1 cellular context compared by ENCODE assay signal in genomic region chr4:141220655-141221605, GRCh38.
TF ChIP-seq lines count a peak whose summit lies in the region.

ZNF330 (plus strand) TSS chr4:141220895; CDS start chr4:141222372, 1,477 bp downstream.

TF ChIP-seq in HEK293, 187 proteins besides CTCF, POLR2A, EP300 and RAD21 (continued from another document and continues in another):
- peak; percentile 77; the same call in 1 of the 2 replicates for TF ChIP-seq ZBTB20 (tag by site-specific recombination; IDR thresholded peaks at IDR 0.05)
- TF ChIP-seq INSM2 (tag by site-specific recombination; IDR thresholded peaks at IDR 0.05), result no peak
- no peak for TF ChIP-seq ZNF544 (tag by site-specific recombination; IDR thresholded peaks at IDR 0.05)
- TF ChIP-seq, protein P1, sequence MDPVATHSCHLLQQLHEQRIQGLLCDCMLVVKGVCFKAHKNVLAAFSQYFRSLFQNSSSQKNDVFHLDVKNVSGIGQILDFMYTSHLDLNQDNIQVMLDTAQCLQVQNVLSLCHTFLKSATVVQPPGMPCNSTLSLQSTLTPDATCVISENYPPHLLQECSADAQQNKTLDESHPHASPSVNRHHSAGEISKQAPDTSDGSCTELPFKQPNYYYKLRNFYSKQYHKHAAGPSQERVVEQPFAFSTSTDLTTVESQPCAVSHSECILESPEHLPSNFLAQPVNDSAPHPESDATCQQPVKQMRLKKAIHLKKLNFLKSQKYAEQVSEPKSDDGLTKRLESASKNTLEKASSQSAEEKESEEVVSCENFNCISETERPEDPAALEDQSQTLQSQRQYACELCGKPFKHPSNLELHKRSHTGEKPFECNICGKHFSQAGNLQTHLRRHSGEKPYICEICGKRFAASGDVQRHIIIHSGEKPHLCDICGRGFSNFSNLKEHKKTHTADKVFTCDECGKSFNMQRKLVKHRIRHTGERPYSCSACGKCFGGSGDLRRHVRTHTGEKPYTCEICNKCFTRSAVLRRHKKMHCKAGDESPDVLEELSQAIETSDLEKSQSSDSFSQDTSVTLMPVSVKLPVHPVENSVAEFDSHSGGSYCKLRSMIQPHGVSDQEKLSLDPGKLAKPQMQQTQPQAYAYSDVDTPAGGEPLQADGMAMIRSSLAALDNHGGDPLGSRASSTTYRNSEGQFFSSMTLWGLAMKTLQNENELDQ (tag by site-specific recombination; IDR thresholded peaks at IDR 0.05; ENCODE audit: low read depth), result no peak
- no peak; the same call in 1 of the 2 replicates for TF ChIP-seq ZFP69B (tag by site-specific recombination; IDR thresholded peaks at IDR 0.05)
- TF ChIP-seq ZNF350 (tag by site-specific recombination; IDR thresholded peaks at IDR 0.05), result no peak
- no peak for TF ChIP-seq ZNF248 (tag by site-specific recombination; IDR thresholded peaks at IDR 0.05)
- TF ChIP-seq ZNF324 (tag by site-specific recombination; IDR thresholded peaks at IDR 0.05), result no peak
- no peak for TF ChIP-seq ZNF677 (tag by site-specific recombination; IDR thresholded peaks at IDR 0.05)
- no peak for TF ChIP-seq ZNF776 (tag by site-specific recombination; IDR thresholded peaks at IDR 0.05; ENCODE audit: borderline replicate concordance)
- no peak for TF ChIP-seq ZSCAN5A (tag by site-specific recombination; IDR thresholded peaks at IDR 0.05)
- TF ChIP-seq ZNF580 (tag by site-specific recombination; IDR thresholded peaks at IDR 0.05), result no peak
- TF ChIP-seq, protein P2, sequence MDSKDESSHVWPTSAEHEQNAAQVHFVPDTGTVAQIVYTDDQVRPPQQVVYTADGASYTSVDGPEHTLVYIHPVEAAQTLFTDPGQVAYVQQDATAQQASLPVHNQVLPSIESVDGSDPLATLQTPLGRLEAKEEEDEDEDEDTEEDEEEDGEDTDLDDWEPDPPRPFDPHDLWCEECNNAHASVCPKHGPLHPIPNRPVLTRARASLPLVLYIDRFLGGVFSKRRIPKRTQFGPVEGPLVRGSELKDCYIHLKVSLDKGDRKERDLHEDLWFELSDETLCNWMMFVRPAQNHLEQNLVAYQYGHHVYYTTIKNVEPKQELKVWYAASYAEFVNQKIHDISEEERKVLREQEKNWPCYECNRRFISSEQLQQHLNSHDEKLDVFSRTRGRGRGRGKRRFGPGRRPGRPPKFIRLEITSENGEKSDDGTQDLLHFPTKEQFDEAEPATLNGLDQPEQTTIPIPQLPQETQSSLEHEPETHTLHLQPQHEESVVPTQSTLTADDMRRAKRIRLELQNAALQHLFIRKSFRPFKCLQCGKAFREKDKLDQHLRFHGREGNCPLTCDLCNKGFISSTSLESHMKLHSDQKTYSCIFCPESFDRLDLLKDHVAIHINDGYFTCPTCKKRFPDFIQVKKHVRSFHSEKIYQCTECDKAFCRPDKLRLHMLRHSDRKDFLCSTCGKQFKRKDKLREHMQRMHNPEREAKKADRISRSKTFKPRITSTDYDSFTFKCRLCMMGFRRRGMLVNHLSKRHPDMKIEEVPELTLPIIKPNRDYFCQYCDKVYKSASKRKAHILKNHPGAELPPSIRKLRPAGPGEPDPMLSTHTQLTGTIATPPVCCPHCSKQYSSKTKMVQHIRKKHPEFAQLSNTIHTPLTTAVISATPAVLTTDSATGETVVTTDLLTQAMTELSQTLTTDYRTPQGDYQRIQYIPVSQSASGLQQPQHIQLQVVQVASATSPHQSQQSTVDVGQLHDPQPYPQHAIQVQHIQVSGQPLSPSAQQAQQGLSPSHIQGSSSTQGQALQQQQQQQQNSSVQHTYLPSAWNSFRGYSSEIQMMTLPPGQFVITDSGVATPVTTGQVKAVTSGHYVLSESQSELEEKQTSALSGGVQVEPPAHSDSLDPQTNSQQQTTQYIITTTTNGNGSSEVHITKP (tag by site-specific recombination; IDR thresholded peaks at IDR 0.05), result peak; percentile 48; the same call in 1 of the 2 replicates
- TF ChIP-seq ZNF214 (tag by site-specific recombination; IDR thresholded peaks at IDR 0.05; ENCODE audit: borderline replicate concordance), result no peak
- no peak for TF ChIP-seq ZNF140 (tag by site-specific recombination; IDR thresholded peaks at IDR 0.05)
- no peak for TF ChIP-seq ZNF19 (tag by site-specific recombination; IDR thresholded peaks at IDR 0.05; ENCODE audit: low read depth)
- TF ChIP-seq ZNF514 (tag by site-specific recombination; IDR thresholded peaks at IDR 0.05), result no peak
- no peak for TF ChIP-seq ZNF623 (tag by site-specific recombination; IDR thresholded peaks at IDR 0.05)
- peak; percentile 92 for TF ChIP-seq ZBTB21 (tag by site-specific recombination; IDR thresholded peaks at IDR 0.05)
- no peak for TF ChIP-seq ZNF473 (tag by site-specific recombination; IDR thresholded peaks at IDR 0.05)
- TF ChIP-seq ZNF132 (tag by site-specific recombination; IDR thresholded peaks at IDR 0.05; ENCODE audit: borderline replicate concordance), result no peak
- TF ChIP-seq, protein P3, sequence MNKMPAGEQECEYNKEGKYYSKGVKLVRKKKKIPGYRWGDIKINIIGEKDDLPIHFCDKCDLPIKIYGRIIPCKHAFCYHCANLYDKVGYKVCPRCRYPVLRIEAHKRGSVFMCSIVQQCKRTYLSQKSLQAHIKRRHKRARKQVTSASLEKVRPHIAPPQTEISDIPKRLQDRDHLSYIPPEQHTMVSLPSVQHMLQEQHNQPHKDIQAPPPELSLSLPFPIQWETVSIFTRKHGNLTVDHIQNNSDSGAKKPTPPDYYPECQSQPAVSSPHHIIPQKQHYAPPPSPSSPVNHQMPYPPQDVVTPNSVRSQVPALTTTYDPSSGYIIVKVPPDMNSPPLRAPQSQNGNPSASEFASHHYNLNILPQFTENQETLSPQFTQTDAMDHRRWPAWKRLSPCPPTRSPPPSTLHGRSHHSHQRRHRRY (tag by site-specific recombination; IDR thresholded peaks at IDR 0.05), result no peak
- no peak for TF ChIP-seq ZSCAN16 (tag by site-specific recombination; IDR thresholded peaks at IDR 0.05)
- no peak for TF ChIP-seq ZNF114 (tag by site-specific recombination; IDR thresholded peaks at IDR 0.05)
- no peak for TF ChIP-seq ZNF175 (tag by site-specific recombination; IDR thresholded peaks at IDR 0.05)
- TF ChIP-seq ZNF488 (tag by site-specific recombination; IDR thresholded peaks at IDR 0.05), result no peak
- TF ChIP-seq ZNF701 (tag by site-specific recombination; IDR thresholded peaks at IDR 0.05), result no peak
- TF ChIP-seq ZNF211 (tag by site-specific recombination; IDR thresholded peaks at IDR 0.05; ENCODE audit: low read depth), result no peak
- TF ChIP-seq BCL11B (tag by site-specific recombination; IDR thresholded peaks at IDR 0.05; ENCODE audit: low read depth), result no peak
- TF ChIP-seq ZBTB10 (tag by site-specific recombination; IDR thresholded peaks at IDR 0.05), result no peak
- no peak for TF ChIP-seq HOXD13 (CRISPR knock-in tag; IDR thresholded peaks at IDR 0.05; ENCODE audit: borderline replicate concordance)
- no peak for TF ChIP-seq ZNF658 (tag by site-specific recombination; IDR thresholded peaks at IDR 0.05)
- no peak for TF ChIP-seq ZNF266 (tag by site-specific recombination; IDR thresholded peaks at IDR 0.05; ENCODE audit: low read depth)
- no peak for TF ChIP-seq ZNF148 (tag by site-specific recombination; IDR thresholded peaks at IDR 0.05; ENCODE audit: borderline replicate concordance)
- no peak for TF ChIP-seq ZNF747 (tag by site-specific recombination; IDR thresholded peaks at IDR 0.05)
- no peak for TF ChIP-seq ZBTB7A (tag by site-specific recombination; IDR thresholded peaks at IDR 0.05; ENCODE audit: low read depth)
- no peak for TF ChIP-seq ZNF555 (tag by site-specific recombination; conservative IDR thresholded peaks at IDR 0.05)
- TF ChIP-seq GLIS2 (tag by site-specific recombination; IDR thresholded peaks at IDR 0.05), result peak; percentile 54; the same call in 1 of the 2 replicates
- no peak for TF ChIP-seq ZNF529 (tag by site-specific recombination; IDR thresholded peaks at IDR 0.05; ENCODE audit: insufficient replicate concordance)
- TF ChIP-seq ZNF274 (IDR thresholded peaks at IDR 0.05; ENCODE audit: low read length), result no peak
- no peak for TF ChIP-seq ZNF274 (tag by site-specific recombination; IDR thresholded peaks at IDR 0.05; ENCODE audit: borderline replicate concordance)
- TF ChIP-seq, protein P4, sequence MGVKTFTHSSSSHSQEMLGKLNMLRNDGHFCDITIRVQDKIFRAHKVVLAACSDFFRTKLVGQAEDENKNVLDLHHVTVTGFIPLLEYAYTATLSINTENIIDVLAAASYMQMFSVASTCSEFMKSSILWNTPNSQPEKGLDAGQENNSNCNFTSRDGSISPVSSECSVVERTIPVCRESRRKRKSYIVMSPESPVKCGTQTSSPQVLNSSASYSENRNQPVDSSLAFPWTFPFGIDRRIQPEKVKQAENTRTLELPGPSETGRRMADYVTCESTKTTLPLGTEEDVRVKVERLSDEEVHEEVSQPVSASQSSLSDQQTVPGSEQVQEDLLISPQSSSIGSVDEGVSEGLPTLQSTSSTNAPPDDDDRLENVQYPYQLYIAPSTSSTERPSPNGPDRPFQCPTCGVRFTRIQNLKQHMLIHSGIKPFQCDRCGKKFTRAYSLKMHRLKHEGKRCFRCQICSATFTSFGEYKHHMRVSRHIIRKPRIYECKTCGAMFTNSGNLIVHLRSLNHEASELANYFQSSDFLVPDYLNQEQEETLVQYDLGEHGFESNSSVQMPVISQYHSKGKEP (tag by site-specific recombination; IDR thresholded peaks at IDR 0.05), result no peak
- no peak for TF ChIP-seq KLF7 (tag by site-specific recombination; IDR thresholded peaks at IDR 0.05; ENCODE audit: borderline replicate concordance)
- TF ChIP-seq, protein P5, sequence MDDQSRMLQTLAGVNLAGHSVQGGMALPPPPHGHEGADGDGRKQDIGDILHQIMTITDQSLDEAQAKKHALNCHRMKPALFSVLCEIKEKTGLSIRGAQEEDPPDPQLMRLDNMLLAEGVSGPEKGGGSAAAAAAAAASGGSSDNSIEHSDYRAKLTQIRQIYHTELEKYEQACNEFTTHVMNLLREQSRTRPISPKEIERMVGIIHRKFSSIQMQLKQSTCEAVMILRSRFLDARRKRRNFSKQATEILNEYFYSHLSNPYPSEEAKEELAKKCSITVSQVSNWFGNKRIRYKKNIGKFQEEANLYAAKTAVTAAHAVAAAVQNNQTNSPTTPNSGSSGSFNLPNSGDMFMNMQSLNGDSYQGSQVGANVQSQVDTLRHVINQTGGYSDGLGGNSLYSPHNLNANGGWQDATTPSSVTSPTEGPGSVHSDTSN (CRISPR knock-in tag; IDR thresholded peaks at IDR 0.05), result no peak
